Comparison of ENCODE assay signal across 21 cellular contexts in genomic region chr2:39528701-39529100, GRCh38.
DNase-seq lines count a peak whose midpoint lies in the region; ATAC-seq, FAIRE-seq and TF ChIP-seq lines count a peak whose summit lies in the region.
"Had no signal": no experiment of that assay in that cellular context is flagged by ENCODE, and none has a peak within 500 bp of the region (broad histone marks: within the 10 kb centered on the region; RNA-seq: fewer than 3 reads in every experiment).

No MANE protein-coding gene starts in this region.

- H4K91ac ChIP-seq in IMR-90 (ENCODE audit: insufficient read depth, low read depth, low read length) (no peak overlapping the region; the same call in 1 of the 2 replicates), mesenchymal stem cell (ENCODE audit: low read length) (peak overlapping the region; percentile 91)

- H3K18ac ChIP-seq in IMR-90 (ENCODE audit: low read depth, low read length) (peak overlapping the region; percentile 28; the same call in 1 of the 2 replicates), mesenchymal stem cell (ENCODE audit: low read depth in 1 of 2, low read length in 2 of 2) (peak overlapping the region; percentile 72 to 88)

- H3K9me1 ChIP-seq in IMR-90 (ENCODE audit: insufficient read depth, low read length) (peaks cover 15% of the 10 kb centered on the region), K562 (ENCODE audit: control insufficient read depth, insufficient read depth, low read length) (no peaks in the 10 kb centered on the region)

- 100% methylated on average over 1 of the region's 5 CpGs; no CpG with 5 or more reads in 1 of the 2 experiments for WGBS in IMR-90 (ENCODE audit: extremely low coverage in 2 of 2, insufficient read length in 1 of 2), 2 experiments
- 28% methylated on average over 5 of the region's 5 CpGs for WGBS in K562 (ENCODE audit: insufficient coverage, low coverage, missing lambda C conversion rate)
- WGBS in mesenchymal stem cell: 70% methylated on average over 5 of the region's 5 CpGs

- H3K23ac ChIP-seq in IMR-90 (ENCODE audit: low read depth, low read length) (no peak overlapping the region), mesenchymal stem cell (ENCODE audit: low read length in 2 of 2) (no peak overlapping the region)

- CTCF ChIA-PET in IMR-90 (lab: Yijun Ruan, JAX): interaction anchor here (0.5 to 0.7 kb wide), 2 partner anchors 9 to 448 kb away, joined by 4 read pairs; no protein-coding TSS in a partner anchor
- CTCF ChIA-PET in K562 (lab: Yijun Ruan, JAX; ENCODE audit: low intra/inter-chr PET ratio): no interaction called here

- TF ChIP-seq RAD21 in IMR-90 (IDR thresholded peaks at IDR 0.05; ENCODE audit: low read length) (no peak), K562 (CRISPR knock-in tag; conservative IDR thresholded peaks at IDR 0.05 in 1 of 2, IDR thresholded peaks at IDR 0.05 in 1 of 2) (no peak)

- H2BK15ac ChIP-seq in IMR-90 (ENCODE audit: low read depth, low read length) (peak overlapping the region; percentile 74; the same call in 1 of the 3 replicates), mesenchymal stem cell (ENCODE audit: low read depth, poor library complexity, severe bottlenecking) (no peak overlapping the region)

- 0 out of 2 replicates have a peak overlapping the region, but pooled peaks have one; percentile 44 for H3K14ac ChIP-seq in IMR-90 (replicated peaks; ENCODE audit: low read depth, low read length)
- no peak overlapping the region for H3K14ac ChIP-seq in mesenchymal stem cell (ENCODE audit: low read length in 2 of 2)

- H4K5ac ChIP-seq in IMR-90 (ENCODE audit: low read depth, low read length): no peak overlapping the region

- dilution Hi-C loops in IMR-90 (cut with HindIII; ENCODE audit: low sequenced_read_pairs, unreplicated experiment): no loop called here

- peak overlapping the region; percentile 15 for H2BK20ac ChIP-seq in IMR-90 (ENCODE audit: low read depth, low read length)

- peak overlapping the region; percentile 50 for H2BK120ac ChIP-seq in IMR-90 (ENCODE audit: low read depth, low read length)
- no peak overlapping the region for H2BK120ac ChIP-seq in mesenchymal stem cell (ENCODE audit: low read depth, low read length)

- no peak overlapping the region for H3K27ac ChIP-seq in IMR-90 (ENCODE audit: insufficient read depth, low read length)
- H3K27ac ChIP-seq in K562 (ENCODE audit: extremely low read depth, low read depth, low read length): no peak overlapping the region
- H3K27ac ChIP-seq in mesenchymal stem cell (ENCODE audit: low read length, poor library complexity, severe bottlenecking): no peak overlapping the region
- H3K27ac ChIP-seq: BLaER1, C4-2B had no signal

- TF ChIP-seq POLR2A in IMR-90 (IDR thresholded peaks at IDR 0.05; ENCODE audit: low read depth, low read length) (no peak), K562 (conservative IDR thresholded peaks at IDR 0.05) (no peak)

- H3K9ac ChIP-seq in IMR-90 (ENCODE audit: low read depth, low read length) (no peak overlapping the region), K562 (ENCODE audit: insufficient read depth in 1 of 2, low read depth in 2 of 2, low read length in 2 of 2) (no peak overlapping the region), mesenchymal stem cell (ENCODE audit: low read length) (no peak overlapping the region)
- H3K9ac ChIP-seq: BLaER1 had no signal

- no peak for TF ChIP-seq EP300 in K562 (IDR thresholded peaks at IDR 0.05; ENCODE audit: low read length)

- H3K4me1 ChIP-seq in IMR-90 (ENCODE audit: control insufficient read depth, insufficient read depth, low read length) (peaks cover 27% of the 10 kb centered on the region), K562 (replicated peaks in 1 of 2; ENCODE audit: control insufficient read depth in 2 of 2, insufficient read depth in 2 of 2, low read length in 2 of 2) (peaks cover 0 to 8% of the 10 kb centered on the region in 2 experiments; a peak in 3 of 5 replicates), mesenchymal stem cell (ENCODE audit: control insufficient read depth, insufficient read depth, low read depth, low read length) (peaks cover 7% of the 10 kb centered on the region)
- H3K4me1 ChIP-seq: Caco-2 had no signal

- no peak overlapping the region for H2AK9ac ChIP-seq in IMR-90 (replicated peaks; ENCODE audit: low read depth, low read length, poor library complexity)

- no peak overlapping the region for H3K56ac ChIP-seq in IMR-90 (ENCODE audit: extremely low read depth, insufficient read depth, low read length)

- no peaks in the 10 kb centered on the region for H3K27me3 ChIP-seq in IMR-90 (ENCODE audit: control insufficient read depth, insufficient read depth, low read length)
- H3K27me3 ChIP-seq in K562 (ENCODE audit: control insufficient read depth in 2 of 2, insufficient read depth in 2 of 2, low read length in 2 of 2): no peaks in the 10 kb centered on the region
- no peaks in the 10 kb centered on the region for H3K27me3 ChIP-seq in mesenchymal stem cell (ENCODE audit: control insufficient read depth in 1 of 2, insufficient read depth in 1 of 2, low read length in 2 of 2)
- H3K27me3 ChIP-seq: BLaER1 had no signal

- no peak overlapping the region for H3K4me3 ChIP-seq in IMR-90 (ENCODE audit: insufficient read depth, low read depth, low read length)
- H3K4me3 ChIP-seq in K562: no peak overlapping the region
- H3K4me3 ChIP-seq in mesenchymal stem cell (ENCODE audit: insufficient read depth in 1 of 2, low read depth in 1 of 2, low read length in 2 of 2): no peak overlapping the region
- H3K4me3 ChIP-seq: BLaER1, GM23338 had no signal

- 0 out of 4 replicates have a peak, but pooled peaks cover 0 to 8% of the 10 kb centered on the region in 2 experiments for H3K79me1 ChIP-seq in IMR-90 (ENCODE audit: low read depth in 1 of 2, low read length in 2 of 2)
- H3K79me1 ChIP-seq in mesenchymal stem cell (replicated peaks; ENCODE audit: low read length, poor library complexity, severe bottlenecking): no peaks in the 10 kb centered on the region

- POLR2A ChIA-PET in IMR-90 (lab: Charles Lee; ENCODE audit: unreplicated experiment) (no interaction called here), K562 (lab: Yijun Ruan, JAX) (no interaction called here)

- H2BK5ac ChIP-seq in IMR-90 (ENCODE audit: low read depth, low read length, poor library complexity, severe bottlenecking) (no peak overlapping the region), mesenchymal stem cell (ENCODE audit: low read depth, low read length, poor library complexity, severe bottlenecking) (no peak overlapping the region)

- no peak overlapping the region for H3K4me2 ChIP-seq in IMR-90 (ENCODE audit: low read depth, low read length)
- no peak overlapping the region for H3K4me2 ChIP-seq in K562 (ENCODE audit: insufficient read depth, low read length)
- H3K4me2 ChIP-seq in mesenchymal stem cell (ENCODE audit: low read length, poor library complexity, severe bottlenecking): no peak overlapping the region
- H3K4me2 ChIP-seq: GM23338 had no signal

- FAIRE-seq in HTR-8/SVneo (lab: Jason Lieb, UNC) (peak; percentile 44), K562 (lab: Jason Lieb, UNC) (no peak)
- FAIRE-seq: G401.6, GM12892, GM19239 had no signal

- intact Hi-C loops in IMR-90 (cut with micrococcal nuclease): no loop called here
- intact Hi-C loops in K562 (cut with micrococcal nuclease): no loop called here

- H3K4ac ChIP-seq in IMR-90 (ENCODE audit: low read depth, low read length): peak overlapping the region; percentile 15; the same call in 1 of the 2 replicates
- peak overlapping the region in 1 of 2 experiments; percentile 81 for H3K4ac ChIP-seq in mesenchymal stem cell (ENCODE audit: low read depth in 1 of 2, low read length in 2 of 2)

- no peak for TF ChIP-seq CTCF in IMR-90 (conservative IDR thresholded peaks at IDR 0.05; ENCODE audit: low read depth, low read length)
- no peak for TF ChIP-seq CTCF in K562 (IDR thresholded peaks at IDR 0.05 in 2 of 3, conservative IDR thresholded peaks at IDR 0.05 in 1 of 3; ENCODE audit: insufficient read depth in 2 of 3, low read depth in 1 of 3, low read length in 3 of 3)

- no peaks in the 10 kb centered on the region for H4K20me1 ChIP-seq in IMR-90 (ENCODE audit: insufficient read depth, low read length)
- H4K20me1 ChIP-seq in K562 (replicated peaks; ENCODE audit: control insufficient read depth, insufficient read depth, low read length): no peaks in the 10 kb centered on the region
- H4K20me1 ChIP-seq: BLaER1 had no signal

- in situ Hi-C loops in IMR-90 (cut with MboI; ENCODE audit: low sequenced_read_pairs): no loop called here
- in situ Hi-C loops in K562 (cut with MboI): no loop called here

- H2AFZ ChIP-seq in IMR-90 (replicated peaks; ENCODE audit: low read length, poor library complexity) (no peak overlapping the region), K562 (ENCODE audit: low read depth, low read length) (no peak overlapping the region), mesenchymal stem cell (ENCODE audit: low read depth, low read length) (no peak overlapping the region)
- H2AFZ ChIP-seq: GM23338 had no signal

- H3K79me2 ChIP-seq in K562 (ENCODE audit: control insufficient read depth, insufficient read depth, low read length): no peaks in the 10 kb centered on the region

- H3K36me3 ChIP-seq in IMR-90 (ENCODE audit: control insufficient read depth, insufficient read depth, low read length) (no peaks in the 10 kb centered on the region), K562 (ENCODE audit: control insufficient read depth, insufficient read depth, low read length) (no peaks in the 10 kb centered on the region), mesenchymal stem cell (ENCODE audit: control insufficient read depth in 1 of 2, insufficient read depth in 2 of 2, low read depth in 1 of 2, low read length in 2 of 2) (no peaks in the 10 kb centered on the region)
- H3K36me3 ChIP-seq: BLaER1 had no signal

- H4K8ac ChIP-seq in IMR-90 (ENCODE audit: low read depth in 2 of 2, low read length in 2 of 2) (no peak overlapping the region), mesenchymal stem cell (ENCODE audit: low read length) (no peak overlapping the region)

- H2BK12ac ChIP-seq in mesenchymal stem cell (ENCODE audit: low read length in 2 of 2): peak overlapping the region; percentile 37 to 96

- DNase-seq in HTR-8/SVneo (ENCODE audit: insufficient read length, low spot score): no peak
- no peak for DNase-seq in IMR-90
- DNase-seq in K562 (ENCODE audit: extremely low read depth in 1 of 4, low spot score in 3 of 4): no peak
- peak; percentile 30 for DNase-seq in mesenchymal stem cell
- no peak for DNase-seq in DMS 273 (lab: John Stamatoyannopoulos, UW; ENCODE audit: unreplicated experiment)
- DNase-seq in cerebellar cortex (ENCODE audit: low spot score): no peak
- DNase-seq: Caco-2; CD4-positive, CD25-positive, alpha-beta regulatory T cell; CD8-positive, alpha-beta T cell; DMS 273 treated with DMSO at 0.1 percent for 48 hours; DND-41; H9 had no signal

- H3K9me3 ChIP-seq in IMR-90 (ENCODE audit: control insufficient read depth, insufficient read depth, low read length) (no peaks in the 10 kb centered on the region), K562 (replicated peaks; ENCODE audit: control insufficient read depth, insufficient read depth, low read depth, low read length) (no peaks in the 10 kb centered on the region), mesenchymal stem cell (ENCODE audit: control insufficient read depth, low read length) (no peaks in the 10 kb centered on the region)
- H3K9me3 ChIP-seq: BLaER1, Caco-2 had no signal

- ATAC-seq in IMR-90 (ENCODE audit: low read depth) (peak; percentile 48), K562 (no peak), GM18867 (IDR thresholded peaks at IDR 0.05; ENCODE audit: unreplicated experiment) (no peak), HG03196 (IDR thresholded peaks at IDR 0.05; ENCODE audit: unreplicated experiment) (no peak)
- ATAC-seq: CD8-positive, alpha-beta T cell; GM23338; HCT116 had no signal

- no TSS peak for BruUV-seq in IMR-90 (replicated peaks; lab: Mats Ljungman, UMichigan)
- BruUV-seq in K562 (replicated peaks; lab: Mats Ljungman, UMichigan): no TSS peak

- H2AK5ac ChIP-seq in IMR-90 (ENCODE audit: low read depth, low read length) (peak overlapping the region; percentile 80; the same call in 1 of the 2 replicates), mesenchymal stem cell (ENCODE audit: low read length, severe bottlenecking) (no peak overlapping the region)
